9 cellular contexts compared by ENCODE assay signal in the genomic region with DNA sequence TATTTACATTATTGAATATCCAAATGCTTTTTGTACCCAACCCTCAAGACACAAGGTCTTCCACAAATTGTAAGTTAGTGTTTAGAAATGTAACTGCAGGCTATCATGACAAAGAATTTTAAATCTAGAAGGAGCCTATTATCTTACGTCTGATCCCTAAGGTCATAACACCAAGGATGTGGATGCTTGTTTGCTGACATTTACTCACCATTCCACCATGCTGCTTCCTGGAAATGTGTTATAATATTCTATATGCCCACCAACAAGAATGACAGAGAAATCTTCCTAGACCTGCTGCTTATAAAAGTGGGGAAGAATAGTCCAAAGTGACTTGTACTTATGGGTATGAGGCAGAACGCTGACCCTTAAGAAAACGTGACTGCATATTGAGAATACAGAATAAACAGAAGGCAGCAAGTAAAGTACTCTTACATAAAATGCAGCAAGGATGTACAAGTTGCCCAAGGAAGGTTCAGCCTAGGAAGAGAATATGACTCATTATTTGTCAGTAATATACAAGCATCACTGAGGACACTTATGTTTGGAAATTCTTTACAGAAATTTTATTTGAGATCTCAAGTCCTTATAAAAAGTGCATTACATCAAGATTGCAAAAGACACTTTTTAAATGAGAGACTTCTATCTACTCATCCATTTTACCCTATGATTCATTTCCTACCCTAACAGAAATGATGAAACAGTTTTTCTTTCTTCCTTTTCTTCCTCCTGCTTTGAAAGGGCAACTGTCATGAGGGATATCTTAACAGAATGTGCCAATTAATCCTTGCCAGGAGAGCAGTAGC. TPM values are rescaled to one million over a fixed set of nuclear protein-coding genes. Genes with fewer than 3 reads are reported as not detected.
DNase-seq lines count a peak whose midpoint lies in the region; ATAC-seq, FAIRE-seq and TF ChIP-seq lines count a peak whose summit lies in the region.
"Had no signal": no experiment of that assay in that cellular context is flagged by ENCODE, and none has a peak within 500 bp of the region (broad histone marks: within the 10 kb centered on the region; RNA-seq: fewer than 3 reads in every experiment).

No MANE protein-coding gene starts in this region.

- BruUV-seq in PC-9 (replicated peaks; lab: Mats Ljungman, UMichigan): no TSS peak

- FAIRE-seq in GM12891 (lab: Jason Lieb, UNC): peak; percentile 33

- H4K20me1 ChIP-seq in PC-9 (ENCODE audit: insufficient read depth): no peaks in the 10 kb centered on the region

- H3K9ac ChIP-seq in colonic mucosa (ENCODE audit: low read depth in 2 of 2, low read length in 2 of 2): no peak overlapping the region

- POLR2A ChIA-PET in PC-9 (lab: Charles Lee; ENCODE audit: unreplicated experiment): no interaction called here

- no peak overlapping the region for H2AFZ ChIP-seq in PC-9

- TF ChIP-seq POLR2A in GM12891 (IDR thresholded peaks at IDR 0.05; ENCODE audit: low read depth, low read length) (no peak), gastrocnemius medialis (IDR thresholded peaks at IDR 0.05) (no peak)

- H3K36me3 ChIP-seq in PC-9 (ENCODE audit: low read depth) (no peaks in the 10 kb centered on the region), gastrocnemius medialis (no peaks in the 10 kb centered on the region), colonic mucosa (no peaks in the 10 kb centered on the region)

- intact Hi-C loops in PC-9 (cut with micrococcal nuclease; ENCODE audit: unreplicated experiment) (no loop called here), gastrocnemius medialis (cut with DNase I; ENCODE audit: low total_unique reads) (loop anchor here (2.0 to 10.0 kb wide), 3 partner anchors 25 to 309 kb away; partner anchors contain the start of gene ARMC8), colonic mucosa (cut with DNase I) (no loop called here)

- in situ Hi-C loops in gastrocnemius medialis (cut with MboI; ENCODE audit: low sequenced_read_pairs in 4 of 4): no loop called here

- H3K27ac ChIP-seq in PC-9: 0 out of 2 replicates have a peak overlapping the region, but pooled peaks have one; percentile 14
- peak overlapping the region; percentile 71 to 85 (median 82) for H3K27ac ChIP-seq in gastrocnemius medialis
- H3K27ac ChIP-seq in colonic mucosa: no peak overlapping the region

- ATAC-seq in gastrocnemius medialis (peak; percentile 95), HG02588 (IDR thresholded peaks at IDR 0.05; ENCODE audit: unreplicated experiment) (no peak)

- H3K4me2 ChIP-seq in PC-9: no peak overlapping the region

- H3K27me3 ChIP-seq in PC-9 (ENCODE audit: insufficient read depth, low read depth): no peaks in the 10 kb centered on the region
- no peaks in the 10 kb centered on the region for H3K27me3 ChIP-seq in gastrocnemius medialis
- H3K27me3 ChIP-seq in colonic mucosa: no peaks in the 10 kb centered on the region

- 0 out of 2 replicates have a peak, but pooled peaks cover 3% of the 10 kb centered on the region for H3K9me3 ChIP-seq in PC-9 (ENCODE audit: insufficient read depth, low read depth)
- no peaks in the 10 kb centered on the region for H3K9me3 ChIP-seq in gastrocnemius medialis
- H3K9me3 ChIP-seq in colonic mucosa: no peaks in the 10 kb centered on the region

- H3K4me1 ChIP-seq in PC-9 (replicated peaks; ENCODE audit: insufficient read depth) (0 out of 2 replicates have a peak, but pooled peaks cover 4% of the 10 kb centered on the region), gastrocnemius medialis (peaks cover 36 to 38% of the 10 kb centered on the region in 2 donors), colonic mucosa (no peaks in the 10 kb centered on the region)

- no peaks in the 10 kb centered on the region for H3F3A ChIP-seq in PC-9 (ENCODE audit: insufficient read depth, low read depth)

- TF ChIP-seq CTCF in PC-9 (conservative IDR thresholded peaks at IDR 0.05) (no peak), gastrocnemius medialis (IDR thresholded peaks at IDR 0.05 in 4 of 5, conservative IDR thresholded peaks at IDR 0.05 in 1 of 5) (no peak), colonic mucosa (IDR thresholded peaks at IDR 0.05) (no peak)

- H3K9me2 ChIP-seq in PC-9 (ENCODE audit: insufficient read depth): no peaks in the 10 kb centered on the region

- CTCF ChIA-PET in PC-9 (lab: Charles Lee): interaction anchor here (0.6 kb wide), 1 partner anchor 1445 kb away, joined by 4 read pairs; no protein-coding TSS in a partner anchor

- no peak for DNase-seq in GM12891 (ENCODE audit: insufficient read length, low spot score)
- DNase-seq in PC-9: no peak
- peak; percentile 94 for DNase-seq in fibroblast of gingiva (ENCODE audit: low read depth)
- DNase-seq in gastrocnemius medialis: no peak
- DNase-seq in colonic mucosa: no peak
- DNase-seq in HUDEP-2 (lab: John Stamatoyannopoulos, UW; ENCODE audit: unreplicated experiment in 76 of 76): no peak
- DNase-seq: activated CD4-positive, alpha-beta T cell treated with anti-CD3 and anti-CD28 coated beads, Interleukin-2, amount 50 U/mL, for 48 hours; NCI-H1417 had no signal

- no peaks in the 10 kb centered on the region for H3K79me2 ChIP-seq in PC-9 (ENCODE audit: low read depth)

- no peak overlapping the region for H3K4me3 ChIP-seq in PC-9
- no peak overlapping the region for H3K4me3 ChIP-seq in gastrocnemius medialis
- H3K4me3 ChIP-seq in colonic mucosa: no peak overlapping the region

TF ChIP-seq in GM12891, 5 proteins besides CTCF, POLR2A, EP300 and RAD21:
- TF ChIP-seq PAX5 (IDR thresholded peaks at IDR 0.05; ENCODE audit: insufficient read depth, low read length, severe bottlenecking) (no peak), POU2F2 (IDR thresholded peaks at IDR 0.05; ENCODE audit: low read depth, low read length) (no peak), POLR2AphosphoS5 (IDR thresholded peaks at IDR 0.05; ENCODE audit: low read depth, low read length) (no peak), SPI1 (IDR thresholded peaks at IDR 0.05; ENCODE audit: low read depth, low read length) (no peak), TAF1 (IDR thresholded peaks at IDR 0.05; ENCODE audit: low read depth, low read length) (no peak)

RNA-seq across cellular contexts. Expression of gene ESYT3, which starts 59.6 kb away (rescaled TPM):
- polyA plus RNA-seq in GM12891 (2012; ENCODE audit: low read depth, missing spikeins): not detected
- total RNA-seq in PC-9 (2021): 6.4 and 8.0 TPM in 2 replicates
- total RNA-seq in gastrocnemius medialis: 1 to 10 TPM in 1 of 4 donors, under 1 TPM in 3; 0.20 to 2.3 (median 0.77) TPM
- total RNA-seq in colonic mucosa: 1 to 10 TPM in 1 of 2 donors, under 1 TPM in 1; 0.89 to 1.2 TPM
